In genomic region chr6:20112206-20112605, GRCh38 we compare ENCODE assay signal across 18 cellular contexts.
DNase-seq lines count a peak whose midpoint lies in the region; ATAC-seq and TF ChIP-seq lines count a peak whose summit lies in the region.
"Had no signal": no experiment of that assay in that cellular context is flagged by ENCODE, and none has a peak within 500 bp of the region (broad histone marks: within the 10 kb centered on the region; RNA-seq: fewer than 3 reads in every experiment).

No MANE protein-coding gene starts in this region.

- no peak overlapping the region for H2BK120ac ChIP-seq in mesenchymal stem cell (ENCODE audit: low read depth, low read length)

- no peak overlapping the region for H3K27ac Mint-ChIP-seq in natural killer cell
- H3K27ac Mint-ChIP-seq in natural killer cell treated with Interleukin-12 subunit alpha and Interleukin-12 subunit beta and Interleukin-15 and Interleukin-18, amount 100 ng/mL, for 72 hours, result no peak overlapping the region
- H3K27ac Mint-ChIP-seq: CD4-positive, alpha-beta T cell; CD8-positive, alpha-beta T cell had no signal

- no peaks in the 10 kb centered on the region for H3K9me3 Mint-ChIP-seq in natural killer cell
- no peaks in the 10 kb centered on the region for H3K9me3 Mint-ChIP-seq in natural killer cell treated with Interleukin-12 subunit alpha and Interleukin-12 subunit beta and Interleukin-15 and Interleukin-18, amount 100 ng/mL, for 72 hours
- H3K9me3 Mint-ChIP-seq: CD4-positive, alpha-beta T cell; CD8-positive, alpha-beta T cell had no signal

- no peak overlapping the region for H2AFZ ChIP-seq in mesenchymal stem cell (ENCODE audit: low read depth, low read length)

- H2BK5ac ChIP-seq in mesenchymal stem cell (ENCODE audit: low read depth, low read length, poor library complexity, severe bottlenecking), result no peak overlapping the region

- ATAC-seq in natural killer cell, result peak in 2 of 3 donors; percentile 46 to 76
- ATAC-seq in natural killer cell treated with Interleukin-12 subunit alpha and Interleukin-12 subunit beta and Interleukin-15 and Interleukin-18, amount 100 ng/mL, for 72 hours, result no peak
- ATAC-seq: CD8-positive, alpha-beta T cell had no signal

- no peak overlapping the region for H2AK5ac ChIP-seq in mesenchymal stem cell (ENCODE audit: low read length, severe bottlenecking)

- H3K27me3 ChIP-seq in mesenchymal stem cell (ENCODE audit: control insufficient read depth in 1 of 2, insufficient read depth in 1 of 2, low read length in 2 of 2), result no peaks in the 10 kb centered on the region
- H3K27me3 ChIP-seq: BE2C; BLaER1 treated with 17β-estradiol and CSF1 and Interleukin-3, amounts not matched to agents 10 nM and 100 nM had no signal

- H3K4me3 Mint-ChIP-seq in natural killer cell, result no peak overlapping the region
- H3K4me3 Mint-ChIP-seq in natural killer cell treated with Interleukin-12 subunit alpha and Interleukin-12 subunit beta and Interleukin-15 and Interleukin-18, amount 100 ng/mL, for 72 hours, result no peak overlapping the region
- H3K4me3 Mint-ChIP-seq: CD4-positive, alpha-beta T cell; CD8-positive, alpha-beta T cell had no signal

- no peak overlapping the region for H3K27ac ChIP-seq in mesenchymal stem cell (ENCODE audit: low read length, poor library complexity, severe bottlenecking)
- H3K27ac ChIP-seq: BLaER1 treated with 17β-estradiol and CSF1 and Interleukin-3, amounts not matched to agents 10 nM and 100 nM; C4-2B had no signal

- H2BK15ac ChIP-seq in mesenchymal stem cell (ENCODE audit: low read depth, poor library complexity, severe bottlenecking), result no peak overlapping the region

- H3K27me3 Mint-ChIP-seq in natural killer cell (ENCODE audit: low read depth in 2 of 2), result peaks cover 0 to 3% of the 10 kb centered on the region in 2 donors
- H3K27me3 Mint-ChIP-seq in natural killer cell treated with Interleukin-12 subunit alpha and Interleukin-12 subunit beta and Interleukin-15 and Interleukin-18, amount 100 ng/mL, for 72 hours, result peaks cover 0 to 2% of the 10 kb centered on the region in 2 donors
- H3K27me3 Mint-ChIP-seq: CD4-positive, alpha-beta T cell had no signal

- H2BK12ac ChIP-seq in mesenchymal stem cell (ENCODE audit: low read length in 2 of 2), result no peak overlapping the region

- H3K9ac ChIP-seq in mesenchymal stem cell (ENCODE audit: low read length), result no peak overlapping the region
- H3K9ac ChIP-seq: BLaER1 treated with 17β-estradiol and CSF1 and Interleukin-3, amounts not matched to agents 10 nM and 100 nM had no signal

- H3K79me1 ChIP-seq in mesenchymal stem cell (replicated peaks; ENCODE audit: low read length, poor library complexity, severe bottlenecking), result no peaks in the 10 kb centered on the region

- no peak for TF ChIP-seq CTCF in natural killer cell (IDR thresholded peaks at IDR 0.05)

- H4K91ac ChIP-seq in mesenchymal stem cell (ENCODE audit: low read length), result no peak overlapping the region

- H3K4me1 Mint-ChIP-seq in natural killer cell, result peaks cover 11 to 13% of the 10 kb centered on the region in 2 donors
- peaks cover 0 to 7% of the 10 kb centered on the region in 2 donors for H3K4me1 Mint-ChIP-seq in natural killer cell treated with Interleukin-12 subunit alpha and Interleukin-12 subunit beta and Interleukin-15 and Interleukin-18, amount 100 ng/mL, for 72 hours (ENCODE audit: low read depth in 2 of 2)

- no peak overlapping the region for H3K4me3 ChIP-seq in Jurkat, Clone E6-1 (ENCODE audit: low read length)
- H3K4me3 ChIP-seq in mesenchymal stem cell (ENCODE audit: insufficient read depth in 1 of 2, low read depth in 1 of 2, low read length in 2 of 2), result no peak overlapping the region
- H3K4me3 ChIP-seq: BLaER1 treated with 17β-estradiol and CSF1 and Interleukin-3, amounts not matched to agents 10 nM and 100 nM had no signal

- H3K4me2 ChIP-seq in mesenchymal stem cell (ENCODE audit: low read length, poor library complexity, severe bottlenecking), result no peak overlapping the region

- H3K18ac ChIP-seq in mesenchymal stem cell (ENCODE audit: low read depth in 1 of 2, low read length in 2 of 2), result no peak overlapping the region

- no peak overlapping the region for H4K8ac ChIP-seq in mesenchymal stem cell (ENCODE audit: low read length)

- H3K14ac ChIP-seq in mesenchymal stem cell (ENCODE audit: low read length in 2 of 2), result no peak overlapping the region

- no peak overlapping the region for H3K23ac ChIP-seq in mesenchymal stem cell (ENCODE audit: low read length in 2 of 2)

- intact Hi-C loops in natural killer cell (cut with micrococcal nuclease), result no loop called here

- no peak overlapping the region for H3K4ac ChIP-seq in mesenchymal stem cell (ENCODE audit: low read depth in 1 of 2, low read length in 2 of 2)

- no peaks in the 10 kb centered on the region for H3K36me3 ChIP-seq in mesenchymal stem cell (ENCODE audit: control insufficient read depth in 1 of 2, insufficient read depth in 2 of 2, low read depth in 1 of 2, low read length in 2 of 2)
- H3K36me3 ChIP-seq: BE2C had no signal

- H3K9me3 ChIP-seq in mesenchymal stem cell (ENCODE audit: control insufficient read depth, low read length), result no peaks in the 10 kb centered on the region
- H3K9me3 ChIP-seq: BE2C; BLaER1 treated with 17β-estradiol and CSF1 and Interleukin-3, amounts not matched to agents 10 nM and 100 nM; Caco-2 had no signal

- DNase-seq in natural killer cell (no peak), MV-4-11 (lab: John Stamatoyannopoulos, UW) (peak; percentile 75), mesenchymal stem cell (no peak), NCI-H2029 treated with DMSO at 0.1 percent for 48 hours (lab: John Stamatoyannopoulos, UW) (no peak)
- DNase-seq in natural killer cell treated with Interleukin-12 subunit alpha and Interleukin-12 subunit beta and Interleukin-15 and Interleukin-18, amount 100 ng/mL, for 72 hours (ENCODE audit: low spot score), result no peak
- peak; percentile 55 for DNase-seq in Jurkat, Clone E6-1 (ENCODE audit: low read depth, low spot score)
- no peak for DNase-seq in stimulated activated CD4-positive, alpha-beta T cell treated with anti-CD3 and anti-CD28 coated beads, Interleukin-4, amount 100 ng/mL, for 24 hours
- DNase-seq: 8988T; ACHN; BE2C; Caco-2; Calu3; CD4-positive, alpha-beta T cell; CD8-positive, alpha-beta T cell; DMS79 treated with DMSO at 0.1 percent for 48 hours; GF-D8 had no signal

- WGBS in mesenchymal stem cell, result 98% methylated on average over 5 of the region's 6 CpGs

- H3K4me1 ChIP-seq in mesenchymal stem cell (ENCODE audit: control insufficient read depth, insufficient read depth, low read depth, low read length), result no peaks in the 10 kb centered on the region
- H3K4me1 ChIP-seq: BE2C had no signal

- no peaks in the 10 kb centered on the region for H3K36me3 Mint-ChIP-seq in natural killer cell
- no peaks in the 10 kb centered on the region for H3K36me3 Mint-ChIP-seq in natural killer cell treated with Interleukin-12 subunit alpha and Interleukin-12 subunit beta and Interleukin-15 and Interleukin-18, amount 100 ng/mL, for 72 hours

Comparison
In these comparisons a context has a peak if more than half of its experiments do, and no peak if none do; other contexts are left out.
1. ATAC-seq: peak in natural killer cell (2 of 3); none in natural killer cell treated with Interleukin-12 subunit alpha and Interleukin-12 subunit beta and Interleukin-15 and Interleukin-18, amount 100 ng/mL, for 72 hours (0 of 2).
2. DNase-seq: peak in Jurkat, Clone E6-1 (single experiment) and MV-4-11 (single experiment); none in natural killer cell (single experiment), natural killer cell treated with Interleukin-12 subunit alpha and Interleukin-12 subunit beta and Interleukin-15 and Interleukin-18, amount 100 ng/mL, for 72 hours (single experiment), mesenchymal stem cell (single experiment), stimulated activated CD4-positive, alpha-beta T cell treated with anti-CD3 and anti-CD28 coated beads, Interleukin-4, amount 100 ng/mL, for 24 hours (single experiment) and NCI-H2029 treated with DMSO at 0.1 percent for 48 hours (single experiment).